In genomic region chr3:104428526-104428925, GRCh38 we compare ENCODE assay signal across 22 cellular contexts.
"Had no signal": no experiment of that assay in that cellular context is flagged by ENCODE, and none has a peak within 500 bp of the region (broad histone marks: within the 10 kb centered on the region; RNA-seq: fewer than 3 reads in every experiment).

No MANE protein-coding gene starts in this region.

- H3K36me3 ChIP-seq: breast epithelium had no signal

- H3K4me3 Mint-ChIP-seq: activated CD4-positive, alpha-beta T cell treated with anti-CD3 and anti-CD28 coated beads for 36 hours; activated CD8-positive, alpha-beta T cell treated with anti-CD3 and anti-CD28 coated beads for 36 hours; activated naive CD8-positive, alpha-beta T cell treated with anti-CD3 and anti-CD28 coated beads, Interleukin-2, amount 10 ng/mL, durations not matched to agents 7 days and 5 days; activated T-cell treated with anti-CD3 and anti-CD28 coated beads, Interleukin-2, amount 50 U/mL, for 72 hours had no signal

- H3K4me1 Mint-ChIP-seq: activated CD4-positive, alpha-beta T cell treated with anti-CD3 and anti-CD28 coated beads for 36 hours; activated naive CD8-positive, alpha-beta T cell treated with anti-CD3 and anti-CD28 coated beads, Interleukin-2, amount 10 ng/mL, durations not matched to agents 7 days and 5 days had no signal

- H3K27ac Mint-ChIP-seq: activated CD4-positive, alpha-beta T cell treated with anti-CD3 and anti-CD28 coated beads for 36 hours; activated CD8-positive, alpha-beta T cell treated with anti-CD3 and anti-CD28 coated beads for 36 hours; activated naive CD8-positive, alpha-beta T cell treated with anti-CD3 and anti-CD28 coated beads, Interleukin-2, amount 10 ng/mL, durations not matched to agents 7 days and 5 days; activated T-cell treated with anti-CD3 and anti-CD28 coated beads, Interleukin-2, amount 50 U/mL, for 72 hours; activated T-helper 2 cell treated with anti-CD3 and anti-CD28 coated beads, Interferon-gamma antibody, Interleukin-2, Interleukin-4, amounts not matched to agents 10 μg/mL and 5 μg/mL and 100 μg/mL, durations not matched to agents 14 hours and 24 hours and 36 hours had no signal

- H3K4me1 ChIP-seq: breast epithelium had no signal

- ATAC-seq: activated CD4-positive, alpha-beta T cell treated with anti-CD3 and anti-CD28 coated beads for 36 hours; activated CD8-positive, alpha-beta T cell treated with anti-CD3 and anti-CD28 coated beads for 36 hours; activated T-cell treated with anti-CD3 and anti-CD28 coated beads, Interleukin-2, amount 50 U/mL, for 72 hours had no signal

- H3K9me3 ChIP-seq: breast epithelium had no signal

- H3K27me3 Mint-ChIP-seq: activated CD4-positive, alpha-beta T cell treated with anti-CD3 and anti-CD28 coated beads for 36 hours; activated CD8-positive, alpha-beta T cell treated with anti-CD3 and anti-CD28 coated beads for 36 hours; activated naive CD8-positive, alpha-beta T cell treated with anti-CD3 and anti-CD28 coated beads, Interleukin-2, amount 10 ng/mL, durations not matched to agents 7 days and 5 days had no signal

- H3K36me3 Mint-ChIP-seq: activated naive CD8-positive, alpha-beta T cell treated with anti-CD3 and anti-CD28 coated beads, Interleukin-2, amount 10 ng/mL, durations not matched to agents 7 days and 5 days had no signal

- H3K9me3 Mint-ChIP-seq: activated CD8-positive, alpha-beta T cell treated with anti-CD3 and anti-CD28 coated beads for 36 hours; activated naive CD8-positive, alpha-beta T cell treated with anti-CD3 and anti-CD28 coated beads, Interleukin-2, amount 10 ng/mL, durations not matched to agents 7 days and 5 days; activated T-helper 2 cell treated with anti-CD3 and anti-CD28 coated beads, Interferon-gamma antibody, Interleukin-2, Interleukin-4, amounts not matched to agents 10 μg/mL and 5 μg/mL and 100 μg/mL, durations not matched to agents 14 hours and 24 hours and 36 hours had no signal

- H3K4me3 ChIP-seq: breast epithelium, SK-N-MC had no signal

- H3K27me3 ChIP-seq: breast epithelium had no signal

- H3K27ac ChIP-seq: breast epithelium, SK-N-MC, VCaP had no signal

- DNase-seq: activated CD4-positive, alpha-beta T cell treated with anti-CD3 and anti-CD28 coated beads for 36 hours; activated CD4-positive, alpha-beta T cell treated with anti-CD3 and anti-CD28 coated beads, Interleukin-2, amount 50 U/mL, for 1 hour; activated CD8-positive, alpha-beta memory T cell treated with anti-CD3 and anti-CD28 coated beads, Interleukin-2, amount 50 U/mL, for 4 hours; activated CD8-positive, alpha-beta T cell treated with anti-CD3 and anti-CD28 coated beads for 36 hours; activated naive CD4-positive, alpha-beta T cell treated with anti-CD3 and anti-CD28 coated beads, Interleukin-2, amount 50 U/mL, for 16 hours; activated naive CD8-positive, alpha-beta T cell treated with anti-CD3 and anti-CD28 coated beads, Interleukin-2, amount 10 ng/mL, durations not matched to agents 7 days and 5 days; activated T-cell treated with anti-CD3 and anti-CD28 coated beads, Interleukin-2, amount 50 U/mL, for 72 hours; aorta; caudate nucleus; Kasumi-1; NCI-H1092; NCI-H1417; NCI-H1930; NCI-H2171 treated with DMSO at 0.1 percent for 48 hours; NCI-H226; NCI-H526 treated with DMSO at 0.1 percent for 48 hours; NCI-H82; T-helper 1 cell had no signal
